ENCODE assay signal across 22 cellular contexts in genomic region chr16:4241601-4242270, GRCh38. TPM values are rescaled to one million over a fixed set of nuclear protein-coding genes. Genes with fewer than 3 reads are reported as not detected.
DNase-seq lines count a peak whose midpoint lies in the region; ATAC-seq, FAIRE-seq and TF ChIP-seq lines count a peak whose summit lies in the region.
"Had no signal": no experiment of that assay in that cellular context is flagged by ENCODE, and none has a peak within 500 bp of the region (broad histone marks: within the 10 kb centered on the region; RNA-seq: fewer than 3 reads in every experiment).

TSS of gene SRL (minus strand) at chr16:4242080. CDS start at chr16:4242067, 13 bp downstream.

- peak within 1 kb of the TSS; percentile 53; the same call in 1 of the 2 replicates for H2AFZ ChIP-seq in K562 (ENCODE audit: low read depth, low read length)

- H3K9me3 ChIP-seq in K562 (replicated peaks; ENCODE audit: control insufficient read depth, insufficient read depth, low read depth, low read length): peaks cover 11% of the 10 kb centered on the region
- H3K9me3 ChIP-seq: tibial nerve had no signal

- peaks cover 2% of the 10 kb centered on the region; the same call in 1 of the 3 replicates for H3K36me3 ChIP-seq in K562 (ENCODE audit: control insufficient read depth, insufficient read depth, low read length)

- no peak within 1 kb of the TSS for H3K4me2 ChIP-seq in K562 (ENCODE audit: insufficient read depth, low read length)

- BruUV-seq in K562 (replicated peaks; lab: Mats Ljungman, UMichigan): no TSS peak

- no peak for FAIRE-seq in K562 (lab: Jason Lieb, UNC)
- FAIRE-seq: endometrium had no signal

- intact Hi-C loops in K562 (cut with micrococcal nuclease) (no loop called here), left ventricle myocardium superior (cut with micrococcal nuclease) (no loop called here)

- in situ Hi-C loops in K562 (cut with MboI): no loop called here

- 75% methylated on average over 18 of the region's 20 CpGs for WGBS in K562 (ENCODE audit: insufficient coverage, low coverage, missing lambda C conversion rate)

- peak; percentile 79 for DNase-seq in NCI-H524 treated with DMSO at 0.1 percent for 48 hours (lab: John Stamatoyannopoulos, UW)
- no peak for DNase-seq in K562 (ENCODE audit: extremely low read depth in 1 of 4, low spot score in 3 of 4)
- peak; percentile 73 for DNase-seq in left ventricle myocardium superior
- peak; percentile 55 for DNase-seq in retina
- DNase-seq in epidermal melanocyte (ENCODE audit: insufficient read length, low spot score): no peak
- DNase-seq in COR-L47 (lab: John Stamatoyannopoulos, UW): no peak
- DNase-seq: activated CD4-positive, alpha-beta T cell treated with anti-CD3 and anti-CD28 coated beads, Interleukin-2, amount 50 U/mL, for 1 hour; activated CD8-positive, alpha-beta memory T cell treated with anti-CD3 and anti-CD28 coated beads, Interleukin-2, amount 50 U/mL, for 48 hours; activated gamma-delta T cell; anterior cingulate cortex; DND-41; midbrain; MM.1S; NCI-H187 treated with DMSO at 0.1 percent for 48 hours; NCI-H345; stimulated activated naive CD4-positive, alpha-beta T cell; T-cell had no signal

- TF ChIP-seq RAD21 in K562 (CRISPR knock-in tag; conservative IDR thresholded peaks at IDR 0.05 in 1 of 2, IDR thresholded peaks at IDR 0.05 in 1 of 2): no peak

- no peak within 1 kb of the TSS for H3K4me3 ChIP-seq in K562
- H3K4me3 ChIP-seq: tibial nerve had no signal

- H3K27me3 ChIP-seq in K562 (ENCODE audit: control insufficient read depth in 2 of 2, insufficient read depth in 2 of 2, low read length in 2 of 2): peaks cover 0 to 12% of the 10 kb centered on the region in 2 experiments; a peak in 2 of 5 replicates

- ATAC-seq in K562 (no peak), left ventricle myocardium superior (peak; percentile 58), GM19467 (IDR thresholded peaks at IDR 0.05; ENCODE audit: unreplicated experiment) (no peak), HG02973 (IDR thresholded peaks at IDR 0.05; ENCODE audit: unreplicated experiment) (no peak)
- ATAC-seq: T-cell had no signal

- TF ChIP-seq POLR2A in K562 (conservative IDR thresholded peaks at IDR 0.05): no peak

- H4K20me1 ChIP-seq in K562 (replicated peaks; ENCODE audit: control insufficient read depth, insufficient read depth, low read length): no peaks in the 10 kb centered on the region

- CTCF ChIA-PET in K562 (lab: Yijun Ruan, JAX; ENCODE audit: low intra/inter-chr PET ratio): interaction anchor here (0.7 kb wide), 1 partner anchor 18 kb away, joined by 4 read pairs; no protein-coding TSS in a partner anchor

- H3K9me1 ChIP-seq in K562 (ENCODE audit: control insufficient read depth, insufficient read depth, low read length): no peaks in the 10 kb centered on the region

- POLR2A ChIA-PET in K562 (lab: Yijun Ruan, JAX): interaction anchor here (0.7 to 2.0 kb wide), 3 partner anchors 9 to 25 kb away, joined by 3 to 16 read pairs (median 3); no protein-coding TSS in a partner anchor

- no peak for TF ChIP-seq EP300 in K562 (IDR thresholded peaks at IDR 0.05; ENCODE audit: low read length)

- no peak for TF ChIP-seq CTCF in K562 (IDR thresholded peaks at IDR 0.05 in 2 of 3, conservative IDR thresholded peaks at IDR 0.05 in 1 of 3; ENCODE audit: insufficient read depth in 2 of 3, low read depth in 1 of 3, low read length in 3 of 3)

- peak within 1 kb of the TSS in 1 of 2 experiments; percentile 22; a peak in 1 of 4 replicates for H3K9ac ChIP-seq in K562 (ENCODE audit: insufficient read depth in 1 of 2, low read depth in 2 of 2, low read length in 2 of 2)

- H3K79me2 ChIP-seq in K562 (ENCODE audit: control insufficient read depth, insufficient read depth, low read length): no peaks in the 10 kb centered on the region

- H3K27ac ChIP-seq in K562 (ENCODE audit: extremely low read depth, low read depth, low read length): no peak within 1 kb of the TSS

- peaks cover 23 to 36% of the 10 kb centered on the region in 2 experiments for H3K4me1 ChIP-seq in K562 (replicated peaks in 1 of 2; ENCODE audit: control insufficient read depth in 2 of 2, insufficient read depth in 2 of 2, low read length in 2 of 2)

TF ChIP-seq in K562, 482 proteins besides CTCF, POLR2A, EP300 and RAD21:
- TF ChIP-seq ZNF146 (CRISPR knock-in tag; IDR thresholded peaks at IDR 0.05; ENCODE audit: unreplicated experiment): no peak

RNA-seq across cellular contexts. Expression of gene SRL, which starts in this region (rescaled TPM):
- total RNA-seq in K562 (2011; cell fraction: chromatin; rRNA removed; ENCODE audit: low replicate concordance): not detected in 2 replicates
- not detected in 2 replicates for total RNA-seq in K562 (2011; cell fraction: nucleolus; rRNA removed)
- total RNA-seq in K562 (2011; cell fraction: nucleoplasm; rRNA removed): not detected in 2 replicates
- total RNA-seq in K562 (2014; rRNA removed) (not detected in 2 replicates), K562 (2014; rRNA removed; fragmentation: Illumina TruSeq; extraction: Trizol) (not detected in 2 replicates), K562 (2015; rRNA removed; fragmentation: Illumina TruSeq; extraction: Trizol) (not detected in 2 replicates), K562 (2021) (not detected in 2 replicates), left ventricle myocardium superior (426 TPM)
- polyA plus RNA-seq in K562 (2011; rRNA removed) (0.01 TPM in 1 of 2 replicates, not detected in the other), K562 (2014; fragmentation: Illumina TruSeq; extraction: Trizol) (not detected in 2 replicates), K562 (2014; fragmentation: Nextera tagmentation; extraction: Ambion mirVana) (not detected), K562 (2014; rRNA removed) (not detected in 2 replicates)
- polyA plus RNA-seq in K562 (2011; cell fraction: cytosol; rRNA removed): 0.01 and 0.03 TPM in 2 replicates
- polyA plus RNA-seq in K562 (2011; cell fraction: nucleus; rRNA removed): not detected in 2 replicates
- not detected in 2 replicates for polyA plus RNA-seq in K562 (2012)
- polyA minus RNA-seq in K562 (2011; rRNA and poly(A)+ RNA removed): not detected in 2 replicates
- polyA minus RNA-seq in K562 (2011; cell fraction: cytosol; rRNA and poly(A)+ RNA removed): not detected in 2 replicates
- polyA minus RNA-seq in K562 (2011; cell fraction: nucleus; rRNA and poly(A)+ RNA removed): not detected in 2 replicates
- total RNA-seq: kidney epithelial cell had no signal

Comparison
In these comparisons a context has a peak if more than half of its experiments do, and no peak if none do; other contexts are left out.
1. RNA of gene SRL (total RNA-seq): 426 TPM in left ventricle myocardium superior (single experiment); not detected in K562; every median in the first group is over 100 times any median in the second.
2. DNase-seq: peak in NCI-H524 treated with DMSO at 0.1 percent for 48 hours (single experiment), left ventricle myocardium superior (single experiment) and retina (single experiment); none in K562 (0 of 4), epidermal melanocyte (single experiment) and COR-L47 (single experiment).